8 cellular contexts compared by ENCODE assay signal in the genomic region with DNA sequence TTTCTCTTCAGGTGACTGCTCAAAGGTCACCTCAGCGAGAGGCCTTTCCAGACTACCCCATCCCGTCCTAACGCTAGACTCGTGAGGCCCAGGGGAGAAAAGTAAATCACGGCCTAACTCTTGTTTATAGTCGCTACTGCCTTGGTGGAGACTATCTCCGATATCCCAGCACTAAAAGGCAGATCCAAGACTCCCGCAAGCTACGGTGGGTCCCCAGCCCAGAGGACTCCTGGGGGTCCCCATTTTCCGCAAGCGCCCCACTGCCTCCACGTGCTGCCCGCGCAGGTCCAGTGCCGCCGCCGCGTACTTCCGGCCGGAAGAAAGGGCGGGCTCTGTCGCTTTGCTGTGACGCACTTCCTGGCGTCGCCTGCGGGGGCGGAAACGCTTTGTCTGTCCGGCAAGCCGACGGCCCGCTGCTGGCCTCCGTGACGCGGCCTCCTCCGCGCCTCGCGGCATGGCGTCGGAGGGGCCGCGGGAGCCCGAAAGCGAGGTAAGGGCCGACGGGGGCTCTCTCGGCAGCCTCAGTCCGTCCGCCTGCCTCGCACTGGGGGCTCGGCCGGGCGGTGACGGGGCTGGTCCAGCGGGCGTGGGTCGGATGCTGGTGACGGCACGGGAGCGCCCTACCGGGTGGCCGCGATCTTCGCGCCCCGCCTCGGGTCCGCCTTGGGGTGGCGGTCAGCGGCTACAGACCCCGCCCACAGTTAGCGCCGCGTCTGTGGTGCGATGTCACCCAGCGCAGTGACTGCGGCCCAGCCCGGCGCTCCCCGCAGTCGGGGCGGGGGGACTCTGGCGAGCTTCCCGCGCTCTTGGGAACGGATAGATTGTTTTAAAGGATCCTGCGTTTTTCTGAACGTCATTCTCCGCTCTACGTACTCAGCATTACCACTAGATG. TPM values are rescaled to one million over a fixed set of nuclear protein-coding genes. Genes with fewer than 3 reads are reported as not detected.
A peak's percentile ranks its signal among the peaks of the same experiment; 100 is the strongest.
DNase-seq lines count a peak whose midpoint lies in the region; ATAC-seq and TF ChIP-seq lines count a peak whose summit lies in the region.

A gene with protein sequence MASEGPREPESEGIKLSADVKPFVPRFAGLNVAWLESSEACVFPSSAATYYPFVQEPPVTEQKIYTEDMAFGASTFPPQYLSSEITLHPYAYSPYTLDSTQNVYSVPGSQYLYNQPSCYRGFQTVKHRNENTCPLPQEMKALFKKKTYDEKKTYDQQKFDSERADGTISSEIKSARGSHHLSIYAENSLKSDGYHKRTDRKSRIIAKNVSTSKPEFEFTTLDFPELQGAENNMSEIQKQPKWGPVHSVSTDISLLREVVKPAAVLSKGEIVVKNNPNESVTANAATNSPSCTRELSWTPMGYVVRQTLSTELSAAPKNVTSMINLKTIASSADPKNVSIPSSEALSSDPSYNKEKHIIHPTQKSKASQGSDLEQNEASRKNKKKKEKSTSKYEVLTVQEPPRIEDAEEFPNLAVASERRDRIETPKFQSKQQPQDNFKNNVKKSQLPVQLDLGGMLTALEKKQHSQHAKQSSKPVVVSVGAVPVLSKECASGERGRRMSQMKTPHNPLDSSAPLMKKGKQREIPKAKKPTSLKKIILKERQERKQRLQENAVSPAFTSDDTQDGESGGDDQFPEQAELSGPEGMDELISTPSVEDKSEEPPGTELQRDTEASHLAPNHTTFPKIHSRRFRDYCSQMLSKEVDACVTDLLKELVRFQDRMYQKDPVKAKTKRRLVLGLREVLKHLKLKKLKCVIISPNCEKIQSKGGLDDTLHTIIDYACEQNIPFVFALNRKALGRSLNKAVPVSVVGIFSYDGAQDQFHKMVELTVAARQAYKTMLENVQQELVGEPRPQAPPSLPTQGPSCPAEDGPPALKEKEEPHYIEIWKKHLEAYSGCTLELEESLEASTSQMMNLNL (plus strand): TSS at position 378 of the 892 bp plus-strand sequence. CDS start 77 bp downstream, at position 455.

- CTCF ChIA-PET in SK-N-SH (lab: Yijun Ruan, JAX): interaction anchor here (0.5 to 3.5 kb wide), 19 partner anchors 8 to 1342 kb away, joined by 3 to 34 read pairs (median 3); a partner anchor contains a TSS

- TF ChIP-seq CTCF in GM10266 (IDR thresholded peaks at IDR 0.05; ENCODE audit: control insufficient read depth, insufficient read depth, low read depth, missing control alignments) (peak; percentile 67), SK-N-SH (IDR thresholded peaks at IDR 0.05) (peak; percentile 93), suprapubic skin (IDR thresholded peaks at IDR 0.05) (peak; percentile 48 to 78)

- 3% methylated on average over 15 of the region's 91 CpGs for WGBS in SK-N-SH (ENCODE audit: low lambda C conversion rate)
- WGBS in suprapubic skin: under 1% methylated on average over 58 of the region's 91 CpGs

- H4K20me1 ChIP-seq in SK-N-SH (ENCODE audit: insufficient read depth): peaks cover 20% of the 10 kb centered on the region

- H3K79me2 ChIP-seq in SK-N-SH (ENCODE audit: insufficient read depth): peaks cover 92% of the 10 kb centered on the region

- no peaks in the 10 kb centered on the region for H3K9me2 ChIP-seq in SK-N-SH

- no peaks in the 10 kb centered on the region for H3K9me3 ChIP-seq in SK-N-SH
- no peaks in the 10 kb centered on the region for H3K9me3 ChIP-seq in suprapubic skin

- H3K4me1 ChIP-seq in SK-N-SH (ENCODE audit: control insufficient read depth in 1 of 2, insufficient read depth in 2 of 2, low read depth in 1 of 2, low read length in 1 of 2) (peaks cover 23 to 31% of the 10 kb centered on the region in 2 experiments), suprapubic skin (peaks cover 41% of the 10 kb centered on the region)

- H3K4me3 ChIP-seq in SK-N-SH (ENCODE audit: low read depth in 2 of 2, low read length in 1 of 2) (peak within 1 kb of the TSS; percentile 73 to 77), suprapubic skin (peak within 1 kb of the TSS; percentile 80)

- POLR2A ChIA-PET in SK-N-SH (lab: Yijun Ruan, JAX): interaction anchor here (0.6 to 1.0 kb wide), 6 partner anchors 8 to 1038 kb away, joined by 3 to 5 read pairs (median 3); no protein-coding TSS in a partner anchor

- DNase-seq in GM10266 (ENCODE audit: extremely low spot score) (peak; percentile 88), NCI-H1048 (lab: John Stamatoyannopoulos, UW) (peak; percentile 91), SK-N-SH (peak; percentile 94), germinal center (ENCODE audit: low spot score) (peak; percentile 86), nucleus accumbens (lab: John Stamatoyannopoulos, UW) (peak; percentile 62 to 98 (median 92)), suprapubic skin (ENCODE audit: low spot score in 2 of 2) (peak; percentile 97 to 98)
- DNase-seq in activated naive CD4-positive, alpha-beta T cell treated with anti-CD3 and anti-CD28 coated beads, Interleukin-2, amount 50 U/mL, for 16 hours: peak; percentile 94

- H3K36me3 ChIP-seq in SK-N-SH (replicated peaks in 1 of 2; ENCODE audit: control insufficient read depth in 1 of 2, insufficient read depth in 2 of 2, low read length in 1 of 2): peaks cover 36 to 50% of the 10 kb centered on the region in 2 experiments
- H3K36me3 ChIP-seq in suprapubic skin: no peaks in the 10 kb centered on the region

- peak; percentile 93 to 98 for TF ChIP-seq POLR2A in suprapubic skin (IDR thresholded peaks at IDR 0.05)

- peak; percentile 89 for ATAC-seq in HG02588 (IDR thresholded peaks at IDR 0.05; ENCODE audit: unreplicated experiment)

- H3F3A ChIP-seq in SK-N-SH (replicated peaks; ENCODE audit: insufficient read depth): peaks cover 47% of the 10 kb centered on the region

- H3K27me3 ChIP-seq in SK-N-SH (ENCODE audit: insufficient read depth) (no peaks in the 10 kb centered on the region), suprapubic skin (no peaks in the 10 kb centered on the region)

- peak; percentile 77 for TF ChIP-seq RAD21 in SK-N-SH (IDR thresholded peaks at IDR 0.05; ENCODE audit: low read length)

- no peak for TF ChIP-seq EP300 in SK-N-SH (IDR thresholded peaks at IDR 0.05; ENCODE audit: borderline replicate concordance in 1 of 2, low read depth in 1 of 2, low read length in 1 of 2)
- TF ChIP-seq EP300 in suprapubic skin (IDR thresholded peaks at IDR 0.05): no peak

- H3K4me2 ChIP-seq in SK-N-SH: peak within 1 kb of the TSS; percentile 89

- H3K27ac ChIP-seq in SK-N-SH (ENCODE audit: low read depth in 2 of 2, low read length in 1 of 2): peak within 1 kb of the TSS; percentile 96 to 99
- peak within 1 kb of the TSS; percentile 100 for H3K27ac ChIP-seq in suprapubic skin

- H2AFZ ChIP-seq in SK-N-SH (ENCODE audit: low read depth): peak within 1 kb of the TSS; percentile 64; the same call in 1 of the 2 replicates

- H3K9ac ChIP-seq in SK-N-SH: peak within 1 kb of the TSS; percentile 93

TF ChIP-seq in SK-N-SH, 30 proteins besides CTCF, POLR2A, EP300 and RAD21 (continues in another document):
- TF ChIP-seq FOSL2 (IDR thresholded peaks at IDR 0.05; ENCODE audit: borderline replicate concordance, low read depth) (peak; percentile 13; the same call in 1 of the 2 replicates), MEF2A (IDR thresholded peaks at IDR 0.05; ENCODE audit: borderline replicate concordance, low read depth) (peak; percentile 5; the same call in 1 of the 2 replicates), NFIC (IDR thresholded peaks at IDR 0.05; ENCODE audit: borderline replicate concordance) (peak; percentile 22; the same call in 1 of the 2 replicates), TAF1 (IDR thresholded peaks at IDR 0.05; ENCODE audit: borderline replicate concordance, low read depth, low read length) (peak; percentile 56), CHD2 (IDR thresholded peaks at IDR 0.05; ENCODE audit: low read length, partially characterized antibody) (no peak), GATA2 (CRISPR knock-in tag; IDR thresholded peaks at IDR 0.05) (no peak), SIN3A (IDR thresholded peaks at IDR 0.05; ENCODE audit: borderline replicate concordance, low read depth, low read length) (peak; percentile 90; the same call in 1 of the 2 replicates), GABPA (IDR thresholded peaks at IDR 0.05; ENCODE audit: low read depth) (peak; percentile 98), YY1 (IDR thresholded peaks at IDR 0.05; ENCODE audit: low read depth) (peak; percentile 66), EZH2phosphoT487 (IDR thresholded peaks at IDR 0.05; ENCODE audit: borderline replicate concordance, low read depth) (no peak), RXRA (IDR thresholded peaks at IDR 0.05; ENCODE audit: borderline replicate concordance, low read depth) (no peak; the same call in 1 of the 2 replicates)
- TF ChIP-seq, protein P1, sequence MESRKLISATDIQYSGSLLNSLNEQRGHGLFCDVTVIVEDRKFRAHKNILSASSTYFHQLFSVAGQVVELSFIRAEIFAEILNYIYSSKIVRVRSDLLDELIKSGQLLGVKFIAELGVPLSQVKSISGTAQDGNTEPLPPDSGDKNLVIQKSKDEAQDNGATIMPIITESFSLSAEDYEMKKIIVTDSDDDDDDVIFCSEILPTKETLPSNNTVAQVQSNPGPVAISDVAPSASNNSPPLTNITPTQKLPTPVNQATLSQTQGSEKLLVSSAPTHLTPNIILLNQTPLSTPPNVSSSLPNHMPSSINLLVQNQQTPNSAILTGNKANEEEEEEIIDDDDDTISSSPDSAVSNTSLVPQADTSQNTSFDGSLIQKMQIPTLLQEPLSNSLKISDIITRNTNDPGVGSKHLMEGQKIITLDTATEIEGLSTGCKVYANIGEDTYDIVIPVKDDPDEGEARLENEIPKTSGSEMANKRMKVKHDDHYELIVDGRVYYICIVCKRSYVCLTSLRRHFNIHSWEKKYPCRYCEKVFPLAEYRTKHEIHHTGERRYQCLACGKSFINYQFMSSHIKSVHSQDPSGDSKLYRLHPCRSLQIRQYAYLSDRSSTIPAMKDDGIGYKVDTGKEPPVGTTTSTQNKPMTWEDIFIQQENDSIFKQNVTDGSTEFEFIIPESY (IDR thresholded peaks at IDR 0.05; ENCODE audit: borderline replicate concordance, low read depth): peak; percentile 68; the same call in 1 of the 2 replicates
- TF ChIP-seq, protein P2, sequence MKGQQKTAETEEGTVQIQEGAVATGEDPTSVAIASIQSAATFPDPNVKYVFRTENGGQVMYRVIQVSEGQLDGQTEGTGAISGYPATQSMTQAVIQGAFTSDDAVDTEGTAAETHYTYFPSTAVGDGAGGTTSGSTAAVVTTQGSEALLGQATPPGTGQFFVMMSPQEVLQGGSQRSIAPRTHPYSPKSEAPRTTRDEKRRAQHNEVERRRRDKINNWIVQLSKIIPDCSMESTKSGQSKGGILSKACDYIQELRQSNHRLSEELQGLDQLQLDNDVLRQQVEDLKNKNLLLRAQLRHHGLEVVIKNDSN (IDR thresholded peaks at IDR 0.05; ENCODE audit: borderline replicate concordance, low read depth): peak; percentile 71
- TF ChIP-seq, protein P3, sequence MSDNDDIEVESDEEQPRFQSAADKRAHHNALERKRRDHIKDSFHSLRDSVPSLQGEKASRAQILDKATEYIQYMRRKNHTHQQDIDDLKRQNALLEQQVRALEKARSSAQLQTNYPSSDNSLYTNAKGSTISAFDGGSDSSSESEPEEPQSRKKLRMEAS (IDR thresholded peaks at IDR 0.05; ENCODE audit: low read depth): peak; percentile 100

RNA-seq across cellular contexts. Expression of the gene that starts here (rescaled TPM):
- polyA plus RNA-seq in SK-N-SH (2012; rRNA removed): 21.2 and 28.4 TPM in 2 replicates
- polyA plus RNA-seq in SK-N-SH (2012; cell fraction: cytosol; rRNA removed): 20.7 and 21.4 TPM in 2 replicates
- polyA plus RNA-seq in SK-N-SH (2012; cell fraction: nucleus; rRNA removed): 54.8 and 77.7 TPM in 2 replicates
- 100 to 1,000 TPM in 1 of 4 donors, 10 to 100 TPM in 3; 43.6 to 111 (median 60.8) TPM for total RNA-seq in suprapubic skin

Comparison
In these comparisons a context has a peak if more than half of its experiments do, and no peak if none do; other contexts are left out.
1. Peak in every context shown above with its lines: DNase-seq, ATAC-seq, H3K4me3 ChIP-seq and H3K27ac ChIP-seq.